ENCODE assay signal across 8 cellular contexts in genomic region chr12:2057041-2057792, GRCh38. TPM values are rescaled to one million over a fixed set of nuclear protein-coding genes. Genes with fewer than 3 reads are reported as not detected.
DNase-seq lines count a peak whose midpoint lies in the region; ATAC-seq, FAIRE-seq and TF ChIP-seq lines count a peak whose summit lies in the region.

No MANE protein-coding gene starts in this region.

- no peak for ATAC-seq in GM18909 (IDR thresholded peaks at IDR 0.05; ENCODE audit: poor library complexity, unreplicated experiment)

- no peak for FAIRE-seq in astrocyte (lab: Jason Lieb, UNC)

- H3K36me3 Mint-ChIP-seq in astrocyte (ENCODE audit: low read depth, unreplicated experiment), result no peaks in the 10 kb centered on the region

- peaks cover 58% of the 10 kb centered on the region for H3K27me3 Mint-ChIP-seq in astrocyte (ENCODE audit: low read depth, unreplicated experiment)

- H4K20me1 ChIP-seq in astrocyte (ENCODE audit: insufficient read depth, low read length), result peaks cover 15% of the 10 kb centered on the region

- no CpG with 5 or more reads among the region's 21 CpGs for WGBS in iPS DF 6.9 (ENCODE audit: insufficient coverage, insufficient read length)

- H3K27ac ChIP-seq in astrocyte (ENCODE audit: low read depth, low read length), result no peak overlapping the region
- H3K27ac ChIP-seq in iPS DF 6.9 (ENCODE audit: low read length), result no peak overlapping the region

- no peaks in the 10 kb centered on the region for H3K36me3 ChIP-seq in astrocyte (ENCODE audit: insufficient read depth, low read length)
- no peaks in the 10 kb centered on the region; the same call in 1 of the 2 replicates for H3K36me3 ChIP-seq in iPS DF 6.9 (ENCODE audit: control insufficient read depth, insufficient read depth, low read length)

- H3K27me3 ChIP-seq in astrocyte (ENCODE audit: insufficient read depth, low read length) (peaks cover 9% of the 10 kb centered on the region), iPS DF 6.9 (ENCODE audit: control insufficient read depth, insufficient read depth, low read length) (peaks cover 19% of the 10 kb centered on the region)

- TF ChIP-seq CTCF in astrocyte (IDR thresholded peaks at IDR 0.05; ENCODE audit: insufficient read depth, low read depth, low read length), result peak; percentile 73

- peak; percentile 56 for DNase-seq in Ammon's horn (ENCODE audit: low spot score)
- DNase-seq in H4 (ENCODE audit: low spot score), result peak; percentile 62
- peak; percentile 68 for DNase-seq in NCI-H82 treated with DMSO at 0.1 percent for 48 hours (lab: John Stamatoyannopoulos, UW; ENCODE audit: unreplicated experiment)
- DNase-seq in astrocyte (ENCODE audit: low read depth), result no peak
- peak; percentile 84 for DNase-seq in iPS DF 6.9 (ENCODE audit: low read depth, low spot score)
- DNase-seq in stimulated activated CD4-positive, alpha-beta T cell treated with anti-CD3 and anti-CD28 coated beads, Interleukin-2, amount 100 ng/mL, for 24 hours, result peak; percentile 35 to 67
- no peak for DNase-seq in GOT3 (lab: John Stamatoyannopoulos, UW)

- H3K4me3 ChIP-seq in astrocyte (ENCODE audit: insufficient read depth, low read depth, low read length) (no peak overlapping the region), iPS DF 6.9 (ENCODE audit: low read length) (no peak overlapping the region)

- H3K9me3 ChIP-seq in astrocyte (ENCODE audit: insufficient read depth, low read depth, low read length) (no peaks in the 10 kb centered on the region), iPS DF 6.9 (ENCODE audit: control insufficient read depth, insufficient read depth, low read length) (no peaks in the 10 kb centered on the region)

- H3K9me3 Mint-ChIP-seq in astrocyte (ENCODE audit: unreplicated experiment), result no peaks in the 10 kb centered on the region

- no peak overlapping the region for H2AFZ ChIP-seq in astrocyte (ENCODE audit: low read depth, low read length)

- no peaks in the 10 kb centered on the region for H3K4me1 ChIP-seq in astrocyte (ENCODE audit: insufficient read depth, low read length)
- H3K4me1 ChIP-seq in iPS DF 6.9 (ENCODE audit: control insufficient read depth, insufficient read depth, low read length), result no peaks in the 10 kb centered on the region; the same call in 1 of the 2 replicates

- no peak overlapping the region for H3K27ac Mint-ChIP-seq in astrocyte (ENCODE audit: unreplicated experiment)

- H3K9ac ChIP-seq in astrocyte (ENCODE audit: low read length), result no peak overlapping the region

- no peak overlapping the region for H3K4me2 ChIP-seq in astrocyte (ENCODE audit: low read length)

- peaks cover 2% of the 10 kb centered on the region for H3K4me1 Mint-ChIP-seq in astrocyte (ENCODE audit: low read depth, unreplicated experiment)

- H3K79me2 ChIP-seq in astrocyte (ENCODE audit: insufficient read depth, low read length), result no peaks in the 10 kb centered on the region

- H3K4me3 Mint-ChIP-seq in astrocyte (ENCODE audit: unreplicated experiment), result no peak overlapping the region

RNA-seq across cellular contexts. Expression of gene CACNA1C, which starts 4.4 kb away (rescaled TPM):
- 1.5 TPM in 2 replicates for total RNA-seq in H4 (2014; rRNA removed; shearing (Covaris generic))
- 1.5 and 2.1 TPM in 2 replicates for total RNA-seq in astrocyte

RNA-seq across cellular contexts. Expression of gene DCP1B, which starts 53.0 kb away (rescaled TPM):
- total RNA-seq in H4 (2014; rRNA removed; shearing (Covaris generic)), result 25.7 and 32.4 TPM in 2 replicates
- 13.1 and 16.5 TPM in 2 replicates for total RNA-seq in astrocyte

Comparison
In these comparisons a context has a peak if more than half of its experiments do, and no peak if none do; other contexts are left out.
1. DNase-seq: peak in Ammon's horn (single experiment), H4 (single experiment), NCI-H82 treated with DMSO at 0.1 percent for 48 hours (single experiment), iPS DF 6.9 (single experiment) and stimulated activated CD4-positive, alpha-beta T cell treated with anti-CD3 and anti-CD28 coated beads, Interleukin-2, amount 100 ng/mL, for 24 hours (2 of 2); none in astrocyte (single experiment) and GOT3 (single experiment).